ENCODE assay signal across 1 cellular context in the genomic region with DNA sequence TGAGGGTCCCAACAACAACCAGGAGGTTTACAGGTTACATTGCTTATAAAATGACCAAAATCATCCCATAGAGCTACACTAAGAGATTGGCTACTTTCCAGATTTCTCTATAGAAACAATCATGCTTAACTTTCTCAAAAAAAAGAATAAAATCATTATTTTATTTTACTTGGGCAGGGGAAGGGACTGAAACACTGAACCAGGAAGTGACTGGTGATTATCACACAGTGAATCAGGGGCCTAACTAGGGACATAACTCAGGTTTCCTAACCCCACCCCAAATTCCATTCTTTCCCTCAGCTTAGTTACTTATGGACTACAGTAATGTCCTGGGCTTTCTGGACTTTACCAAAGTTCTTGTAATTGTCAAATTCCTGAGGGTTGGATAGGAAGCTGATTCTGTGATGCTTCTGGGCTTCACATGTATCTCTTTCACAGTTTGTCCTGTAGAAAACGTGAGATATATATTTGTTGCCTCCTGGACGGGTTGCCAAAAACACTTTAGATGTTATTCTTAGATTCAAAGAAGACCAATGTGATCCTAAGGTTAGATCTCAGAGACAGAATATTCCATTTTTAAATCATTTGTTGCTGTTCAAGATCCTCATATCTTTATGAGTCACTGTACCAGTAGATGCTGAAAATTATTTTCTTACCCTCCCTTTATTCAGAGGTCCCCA.
A peak's percentile ranks its signal among the peaks of the same experiment; 100 is the strongest.
TF ChIP-seq lines count a peak whose summit lies in the region.

No MANE protein-coding gene starts in this region.

TF ChIP-seq in K562, 482 proteins besides CTCF, POLR2A, EP300 and RAD21:
- TF ChIP-seq, protein P1, sequence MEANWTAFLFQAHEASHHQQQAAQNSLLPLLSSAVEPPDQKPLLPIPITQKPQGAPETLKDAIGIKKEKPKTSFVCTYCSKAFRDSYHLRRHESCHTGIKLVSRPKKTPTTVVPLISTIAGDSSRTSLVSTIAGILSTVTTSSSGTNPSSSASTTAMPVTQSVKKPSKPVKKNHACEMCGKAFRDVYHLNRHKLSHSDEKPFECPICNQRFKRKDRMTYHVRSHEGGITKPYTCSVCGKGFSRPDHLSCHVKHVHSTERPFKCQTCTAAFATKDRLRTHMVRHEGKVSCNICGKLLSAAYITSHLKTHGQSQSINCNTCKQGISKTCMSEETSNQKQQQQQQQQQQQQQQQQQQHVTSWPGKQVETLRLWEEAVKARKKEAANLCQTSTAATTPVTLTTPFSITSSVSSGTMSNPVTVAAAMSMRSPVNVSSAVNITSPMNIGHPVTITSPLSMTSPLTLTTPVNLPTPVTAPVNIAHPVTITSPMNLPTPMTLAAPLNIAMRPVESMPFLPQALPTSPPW (CRISPR knock-in tag; IDR thresholded peaks at IDR 0.05), result 0 out of 2 replicates have a peak, but pooled peaks have one; percentile 19
